In the genomic region with DNA sequence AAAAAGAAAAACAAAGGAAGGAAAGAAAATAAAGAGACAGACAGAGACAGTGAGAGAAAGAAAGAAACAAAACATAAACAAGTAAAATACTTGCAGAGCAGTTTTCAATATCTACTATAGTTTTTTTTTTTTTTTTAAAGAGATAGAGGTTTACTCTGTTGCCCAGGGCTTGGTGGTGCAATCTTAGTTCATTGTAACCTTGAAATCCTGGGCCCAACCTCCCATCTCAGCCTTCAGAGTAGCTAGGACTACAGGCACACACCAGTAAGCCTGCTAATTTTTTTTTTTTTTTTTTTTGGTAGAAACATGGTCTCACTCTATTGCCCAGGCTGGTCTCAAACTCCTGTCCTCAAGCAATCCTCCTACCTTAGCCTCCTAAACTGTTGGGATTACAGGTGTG, we compare ENCODE assay signal across 19 cellular contexts.
"Had no signal": no experiment of that assay in that cellular context is flagged by ENCODE, and none has a peak within 500 bp of the region (broad histone marks: within the 10 kb centered on the region; RNA-seq: fewer than 3 reads in every experiment).

No MANE protein-coding gene starts in this region.

- H3K36me3 ChIP-seq: colonic mucosa, prostate gland, right lobe of liver, tibial nerve, upper lobe of right lung, vagina had no signal

- DNase-seq: colonic mucosa; dermis blood vessel endothelial cell; foreskin melanocyte; head of caudate nucleus; left colon; mucosa of descending colon; nephron progenitor cell; right lobe of liver; stimulated activated CD4-positive, alpha-beta T cell treated with anti-CD3 and anti-CD28 coated beads, Interleukin-4, amount 100 ng/mL, for 1 hour; stimulated activated CD8-positive, alpha-beta memory T cell treated with anti-CD3 and anti-CD28 coated beads, Interleukin-4, amount 100 ng/mL, for 48 hours; stimulated activated naive CD8-positive, alpha-beta T cell treated with anti-CD3 and anti-CD28 coated beads, Interleukin-15, amount 100 ng/mL, for 72 hours; testis; upper lobe of right lung had no signal

- H3K4me1 ChIP-seq: colonic mucosa, parathyroid adenoma, prostate gland, right lobe of liver, testis, tibial nerve, upper lobe of right lung, vagina had no signal

- H3K27me3 Mint-ChIP-seq: stimulated activated memory B cell treated with anti-CD40 and anti-IgM and Interleukin-4, amounts not matched to agents 10 μg/mL and 1 μg/mL and 100 μg/mL, for 72 hours; stimulated activated naive CD8-positive, alpha-beta T cell treated with anti-CD3 and anti-CD28 coated beads, Interleukin-15, amount 100 ng/mL, for 72 hours had no signal

- ATAC-seq: left colon; mucosa of descending colon; stimulated activated memory B cell treated with anti-CD40 and anti-IgM and Interleukin-4, amounts not matched to agents 10 μg/mL and 1 μg/mL and 100 μg/mL, for 72 hours; stimulated activated naive CD8-positive, alpha-beta T cell treated with anti-CD3 and anti-CD28 coated beads, Interleukin-15, amount 100 ng/mL, for 72 hours; upper lobe of right lung had no signal

- H3K9ac ChIP-seq: parathyroid adenoma had no signal

- H3K9me3 Mint-ChIP-seq: stimulated activated memory B cell treated with anti-CD40 and anti-IgM and Interleukin-4, amounts not matched to agents 10 μg/mL and 1 μg/mL and 100 μg/mL, for 72 hours had no signal

- H3K27ac Mint-ChIP-seq: nephron progenitor cell; stimulated activated memory B cell treated with anti-CD40 and anti-IgM and Interleukin-4, amounts not matched to agents 10 μg/mL and 1 μg/mL and 100 μg/mL, for 72 hours had no signal

- H3K4me3 ChIP-seq: colonic mucosa, hepatocyte, mucosa of descending colon, prostate gland, right lobe of liver, testis, tibial nerve, upper lobe of right lung, vagina had no signal

- H3K4me1 Mint-ChIP-seq: nephron progenitor cell had no signal

- H3K9me3 ChIP-seq: colonic mucosa, mucosa of descending colon, prostate gland, right lobe of liver, testis, upper lobe of right lung, vagina had no signal

- H2AFZ ChIP-seq: hepatocyte, parathyroid adenoma had no signal

- H3K27ac ChIP-seq: colonic mucosa, hepatocyte, parathyroid adenoma, prostate gland, right lobe of liver, testis, upper lobe of right lung, vagina had no signal

- H3K27me3 ChIP-seq: colonic mucosa, hepatocyte, right lobe of liver, testis, tibial nerve, upper lobe of right lung, vagina had no signal

- H3K79me2 ChIP-seq: parathyroid adenoma had no signal

- H3K4me3 Mint-ChIP-seq: nephron progenitor cell; stimulated activated memory B cell treated with anti-CD40 and anti-IgM and Interleukin-4, amounts not matched to agents 10 μg/mL and 1 μg/mL and 100 μg/mL, for 72 hours; stimulated activated naive CD8-positive, alpha-beta T cell treated with anti-CD3 and anti-CD28 coated beads, Interleukin-15, amount 100 ng/mL, for 72 hours had no signal

- H3K4me2 ChIP-seq: hepatocyte had no signal
